In the genomic region with DNA sequence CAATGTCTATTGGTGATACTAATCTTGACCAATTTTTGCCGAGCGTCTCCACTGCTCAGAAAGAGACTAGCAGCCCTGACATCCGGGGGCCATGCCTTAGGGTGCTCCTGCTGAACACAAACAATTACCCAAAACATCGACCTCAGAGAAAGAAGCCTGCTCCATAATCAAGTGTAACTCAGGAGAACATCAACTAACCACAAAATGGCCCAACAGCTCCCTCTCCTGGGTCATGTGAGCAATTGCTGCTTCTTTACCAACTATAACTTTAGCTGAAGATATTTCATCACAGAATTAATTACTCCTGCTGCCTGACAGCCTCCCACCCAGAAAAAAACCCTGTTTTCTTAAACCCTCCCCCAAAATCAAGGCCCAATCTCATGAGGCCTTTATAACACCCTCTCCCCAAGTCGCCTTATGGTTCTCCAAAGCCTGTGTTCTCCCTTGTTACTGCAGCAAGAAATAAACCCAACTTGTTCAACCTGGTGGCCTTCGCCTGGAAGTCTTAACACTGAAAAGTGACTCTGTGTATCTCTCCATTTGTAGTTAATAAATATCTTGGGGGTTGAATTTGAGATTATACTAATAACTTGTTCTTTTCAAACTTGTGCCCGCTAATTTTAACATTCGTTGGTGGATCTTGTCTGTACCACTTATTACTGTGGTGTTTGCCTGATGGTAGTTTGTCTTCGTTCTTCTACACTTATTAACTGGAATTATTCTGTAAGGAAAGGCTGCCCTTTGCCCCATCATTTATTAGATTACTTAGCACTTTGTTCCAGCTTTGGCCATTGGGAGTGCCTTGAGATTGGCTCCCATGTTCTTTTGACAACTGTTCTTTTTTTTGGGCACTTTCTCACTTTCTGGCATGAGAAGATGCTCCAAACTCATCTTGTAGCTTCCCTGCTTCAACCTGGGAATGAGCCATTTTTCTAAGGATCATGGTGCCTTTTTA, we compare ENCODE assay signal across 8 cellular contexts. TPM values are rescaled to one million over a fixed set of nuclear protein-coding genes. Genes with fewer than 3 reads are reported as not detected.
DNase-seq lines count a peak whose midpoint lies in the region; ATAC-seq, FAIRE-seq and TF ChIP-seq lines count a peak whose summit lies in the region.

No MANE protein-coding gene starts in this region.

- no peaks in the 10 kb centered on the region for H3K36me3 ChIP-seq in GM23248 (ENCODE audit: low read depth)
- no peaks in the 10 kb centered on the region for H3K36me3 ChIP-seq in astrocyte (ENCODE audit: insufficient read depth, low read length)
- H3K36me3 ChIP-seq in hepatocyte (replicated peaks; ENCODE audit: insufficient read depth, low read depth): no peaks in the 10 kb centered on the region
- no peaks in the 10 kb centered on the region for H3K36me3 ChIP-seq in gastrocnemius medialis

- in situ Hi-C loops in GM23248 (cut with MboI) (loop anchor here (25.0 kb wide), 1 partner anchor 274 kb away; no protein-coding TSS in a partner anchor), gastrocnemius medialis (cut with MboI; ENCODE audit: low sequenced_read_pairs in 4 of 4) (loop anchor here in 3 of 4 donors (10.0 to 25.0 kb wide), 3 partner anchors 212 to 282 kb away; no protein-coding TSS in a partner anchor)

- TF ChIP-seq POLR2A in gastrocnemius medialis (IDR thresholded peaks at IDR 0.05): no peak

- no peak overlapping the region for H3K4me3 ChIP-seq in GM23248
- no peak overlapping the region for H3K4me3 ChIP-seq in astrocyte (ENCODE audit: insufficient read depth, low read depth, low read length)
- H3K4me3 ChIP-seq in hepatocyte: no peak overlapping the region
- H3K4me3 ChIP-seq in gastrocnemius medialis: no peak overlapping the region

- no peaks in the 10 kb centered on the region for H3K79me2 ChIP-seq in GM23248 (ENCODE audit: insufficient read depth)
- no peaks in the 10 kb centered on the region for H3K79me2 ChIP-seq in astrocyte (ENCODE audit: insufficient read depth, low read length)
- H3K79me2 ChIP-seq in hepatocyte: no peaks in the 10 kb centered on the region

- peak; percentile 86 to 96 for ATAC-seq in gastrocnemius medialis
- no peak for ATAC-seq in HG03196 (IDR thresholded peaks at IDR 0.05; ENCODE audit: unreplicated experiment)

- TF ChIP-seq CTCF in astrocyte (IDR thresholded peaks at IDR 0.05; ENCODE audit: insufficient read depth, low read depth, low read length) (peak; percentile 94), hepatocyte (IDR thresholded peaks at IDR 0.05; ENCODE audit: poor library complexity) (peak; percentile 95), gastrocnemius medialis (IDR thresholded peaks at IDR 0.05 in 4 of 5, conservative IDR thresholded peaks at IDR 0.05 in 1 of 5) (peak; percentile 70 to 84 (median 79))

- no peaks in the 10 kb centered on the region for H3F3A ChIP-seq in GM23248 (ENCODE audit: insufficient read depth)

- 34% methylated on average over 9 of the region's 9 CpGs for WGBS in GM23248 (ENCODE audit: low coverage in 1 of 2, low lambda C conversion rate in 2 of 2, missing lambda C conversion rate in 2 of 2), 2 experiments
- WGBS in hepatocyte (ENCODE audit: low lambda C conversion rate, missing lambda C conversion rate): 50% methylated on average over 9 of the region's 9 CpGs

- peaks cover 22% of the 10 kb centered on the region for H3K27me3 Mint-ChIP-seq in astrocyte (ENCODE audit: low read depth, unreplicated experiment)

- no peak overlapping the region for H3K27ac Mint-ChIP-seq in astrocyte (ENCODE audit: unreplicated experiment)

- H2AFZ ChIP-seq in GM23248: 0 out of 2 replicates have a peak overlapping the region, but pooled peaks have one; percentile 42
- no peak overlapping the region for H2AFZ ChIP-seq in astrocyte (ENCODE audit: low read depth, low read length)
- H2AFZ ChIP-seq in hepatocyte: no peak overlapping the region

- H3K27me3 ChIP-seq in GM23248 (replicated peaks; ENCODE audit: insufficient read depth): no peaks in the 10 kb centered on the region
- peaks cover 11% of the 10 kb centered on the region for H3K27me3 ChIP-seq in astrocyte (ENCODE audit: insufficient read depth, low read length)
- no peaks in the 10 kb centered on the region for H3K27me3 ChIP-seq in hepatocyte
- H3K27me3 ChIP-seq in gastrocnemius medialis: no peaks in the 10 kb centered on the region

- no peak overlapping the region for H3K27ac ChIP-seq in GM23248
- H3K27ac ChIP-seq in astrocyte (ENCODE audit: low read depth, low read length): no peak overlapping the region
- H3K27ac ChIP-seq in hepatocyte: no peak overlapping the region
- no peak overlapping the region for H3K27ac ChIP-seq in gastrocnemius medialis

- no peaks in the 10 kb centered on the region for H4K20me1 ChIP-seq in GM23248 (ENCODE audit: insufficient read depth)
- H4K20me1 ChIP-seq in astrocyte (ENCODE audit: insufficient read depth, low read length): no peaks in the 10 kb centered on the region
- no peaks in the 10 kb centered on the region for H4K20me1 ChIP-seq in hepatocyte (ENCODE audit: insufficient read depth, poor library complexity, severe bottlenecking)

- intact Hi-C loops in gastrocnemius medialis (cut with DNase I; ENCODE audit: low total_unique reads): loop anchor here (1.0 to 2.0 kb wide), 2 partner anchors 164 to 279 kb away; no protein-coding TSS in a partner anchor

- DNase-seq in CD1c-positive myeloid dendritic cell (ENCODE audit: extremely low spot score) (peak; percentile 85), GM23248 (peak; percentile 77), NCI-H187 (lab: John Stamatoyannopoulos, UW) (peak; percentile 34 to 37), T-helper 9 cell (peak; percentile 51), astrocyte (ENCODE audit: low read depth) (peak; percentile 50), hepatocyte (ENCODE audit: low spot score) (peak; percentile 83), gastrocnemius medialis (peak; percentile 26 to 34)

- no peak overlapping the region for H3K4me2 ChIP-seq in GM23248 (ENCODE audit: unreplicated experiment)
- no peak overlapping the region for H3K4me2 ChIP-seq in astrocyte (ENCODE audit: low read length)
- no peak overlapping the region for H3K4me2 ChIP-seq in hepatocyte

- H3K9me3 Mint-ChIP-seq in astrocyte (ENCODE audit: unreplicated experiment): no peaks in the 10 kb centered on the region

- H3K4me3 Mint-ChIP-seq in astrocyte (ENCODE audit: unreplicated experiment): no peak overlapping the region

- H3K9me2 ChIP-seq in GM23248 (ENCODE audit: insufficient read depth): no peaks in the 10 kb centered on the region
- no peaks in the 10 kb centered on the region for H3K9me2 ChIP-seq in hepatocyte (replicated peaks; ENCODE audit: insufficient read depth)

- H3K4me1 ChIP-seq in GM23248 (ENCODE audit: insufficient read depth): no peaks in the 10 kb centered on the region; the same call in 1 of the 2 replicates
- H3K4me1 ChIP-seq in astrocyte (ENCODE audit: insufficient read depth, low read length): no peaks in the 10 kb centered on the region
- no peaks in the 10 kb centered on the region for H3K4me1 ChIP-seq in hepatocyte (ENCODE audit: insufficient read depth)
- no peaks in the 10 kb centered on the region for H3K4me1 ChIP-seq in gastrocnemius medialis

- H3K4me1 Mint-ChIP-seq in astrocyte (ENCODE audit: low read depth, unreplicated experiment): no peaks in the 10 kb centered on the region

- H3K9me3 ChIP-seq in GM23248 (ENCODE audit: low read depth): no peaks in the 10 kb centered on the region
- H3K9me3 ChIP-seq in astrocyte (ENCODE audit: insufficient read depth, low read depth, low read length): no peaks in the 10 kb centered on the region
- no peaks in the 10 kb centered on the region for H3K9me3 ChIP-seq in hepatocyte (ENCODE audit: low read depth)
- H3K9me3 ChIP-seq in gastrocnemius medialis: no peaks in the 10 kb centered on the region

- peak; percentile 29 for FAIRE-seq in astrocyte (lab: Jason Lieb, UNC)

- no peaks in the 10 kb centered on the region for H3K36me3 Mint-ChIP-seq in astrocyte (ENCODE audit: low read depth, unreplicated experiment)

- H3K9ac ChIP-seq in GM23248 (no peak overlapping the region), astrocyte (ENCODE audit: low read length) (no peak overlapping the region)

RNA-seq across cellular contexts. Expression of gene RAMP3, which starts 21.2 kb away (rescaled TPM):
- not detected in 2 replicates for total RNA-seq in GM23248 (2014; rRNA removed; shearing (Covaris generic))
- polyA plus RNA-seq in GM23248 (2016; fragmentation: Nextera tagmentation; extraction: Ambion mirVana): not detected in 2 replicates
- total RNA-seq in astrocyte: not detected in 2 replicates
- total RNA-seq in hepatocyte: not detected in 2 replicates
- polyA plus RNA-seq in hepatocyte: not detected in 2 replicates
- total RNA-seq in gastrocnemius medialis: 10 to 100 TPM in 3 of 4 donors, 1 to 10 TPM in 1; 9.6 to 39.3 (median 33.2) TPM

RNA-seq across cellular contexts. Expression of gene TBRG4, which starts 24.9 kb away (rescaled TPM):
- 60.4 and 62.7 TPM in 2 replicates for total RNA-seq in GM23248 (2014; rRNA removed; shearing (Covaris generic))
- polyA plus RNA-seq in GM23248 (2016; fragmentation: Nextera tagmentation; extraction: Ambion mirVana) (55.8 and 58.4 TPM in 2 replicates), hepatocyte (54.3 and 54.6 TPM in 2 replicates)
- total RNA-seq in astrocyte (55.2 and 65.2 TPM in 2 replicates), hepatocyte (44.5 and 55.9 TPM in 2 replicates), gastrocnemius medialis (100 to 1,000 TPM in 1 of 4 donors, 10 to 100 TPM in 3; 74.3 to 105 (median 92.7) TPM)

RNA-seq across cellular contexts. Expression of gene NACAD, which starts 47.6 kb away (rescaled TPM):
- 1.0 and 2.9 TPM in 2 replicates for total RNA-seq in GM23248 (2014; rRNA removed; shearing (Covaris generic))
- polyA plus RNA-seq in GM23248 (2016; fragmentation: Nextera tagmentation; extraction: Ambion mirVana) (0.93 and 1.2 TPM in 2 replicates), hepatocyte (2.0 and 3.9 TPM in 2 replicates)
- total RNA-seq in astrocyte (18.3 and 21.6 TPM in 2 replicates), hepatocyte (1.2 and 1.4 TPM in 2 replicates), gastrocnemius medialis (1 to 10 TPM in 2 of 4 donors, under 1 TPM in 2; 0.46 to 1.5 (median 1.1) TPM)

Comparison
In these comparisons a context has a peak if more than half of its experiments do, and no peak if none do; other contexts are left out.
1. DNase-seq: peak in every context shown above with its lines; median percentile 85 in CD1c-positive myeloid dendritic cell; 83 in hepatocyte; 77 in GM23248; 51 in T-helper 9 cell; 50 in astrocyte; 36 in NCI-H187; 30 in gastrocnemius medialis.
2. RNA of gene RAMP3, which starts 21.2 kb away (total RNA-seq): 9.6 to 39.3 TPM in gastrocnemius medialis; not detected in GM23248, not detected in astrocyte and not detected in hepatocyte; every median in the first group is over 10 times any median in the second.
3. Peak in every context shown above with its lines, with median percentiles within 50 percentile points of each other: CTCF ChIP-seq.